ENCODE assay signal across 11 cellular contexts in genomic region chr10:95837368-95837776, GRCh38.
A peak's percentile ranks its signal among the peaks of the same experiment; 100 is the strongest.
DNase-seq lines count a peak whose midpoint lies in the region; ATAC-seq and TF ChIP-seq lines count a peak whose summit lies in the region.
"Had no signal": no experiment of that assay in that cellular context is flagged by ENCODE, and none has a peak within 500 bp of the region (broad histone marks: within the 10 kb centered on the region; RNA-seq: fewer than 3 reads in every experiment).

No MANE protein-coding gene starts in this region.

- 79% methylated on average over 1 of the region's 1 CpG for WGBS in esophagus muscularis mucosa
- WGBS in transverse colon (ENCODE audit: low coverage in 1 of 2), 2 donors = 65% methylated on average over 1 of the region's 1 CpG; no CpG with 5 or more reads in 1 of the 2 donors

- H3K4me1 Mint-ChIP-seq in T-helper 1 cell treated with Interleukin-12 subunit alpha and Interleukin-12 subunit beta and Interleukin-4 antibody, amounts not matched to agents 30 μg/mL and 1 μg/mL, for 36 hours (ENCODE audit: low read depth) = peaks cover 63% of the 10 kb centered on the region

- intact Hi-C loops in esophagus muscularis mucosa (cut with DNase I) = no loop called here
- intact Hi-C loops in transverse colon (cut with DNase I; ENCODE audit: low total_unique reads) = no loop called here

- DNase-seq in T-helper 1 cell (no peak), esophagus muscularis mucosa (ENCODE audit: extremely low spot score) (no peak), transverse colon (no peak), SKM-1 (lab: John Stamatoyannopoulos, UW; ENCODE audit: unreplicated experiment) (no peak)
- DNase-seq: HFFc6 had no signal

- no peaks in the 10 kb centered on the region for H3K27me3 Mint-ChIP-seq in T-helper 1 cell treated with Interleukin-12 subunit alpha and Interleukin-12 subunit beta and Interleukin-4 antibody, amounts not matched to agents 30 μg/mL and 1 μg/mL, for 36 hours (ENCODE audit: low read depth)

- H3K27ac ChIP-seq in esophagus muscularis mucosa (replicated peaks in 1 of 4) (peak overlapping the region; percentile 57 to 66 (median 59)), transverse colon (peak overlapping the region; percentile 32 to 62 (median 44))
- H3K27ac ChIP-seq: 22Rv1 had no signal

- H3K27ac Mint-ChIP-seq in T-helper 1 cell treated with Interleukin-12 subunit alpha and Interleukin-12 subunit beta and Interleukin-4 antibody, amounts not matched to agents 30 μg/mL and 1 μg/mL, for 36 hours = peak overlapping the region; percentile 81
- H3K27ac Mint-ChIP-seq: HFFc6 had no signal

- H3K4me1 ChIP-seq in esophagus muscularis mucosa = peaks cover 15 to 54% (median 51%) of the 10 kb centered on the region in 4 donors
- H3K4me1 ChIP-seq in transverse colon = peaks cover 3 to 54% (median 16%) of the 10 kb centered on the region in 4 donors

- no peaks in the 10 kb centered on the region for H3K9me3 ChIP-seq in esophagus muscularis mucosa
- no peaks in the 10 kb centered on the region for H3K9me3 ChIP-seq in transverse colon

- no peaks in the 10 kb centered on the region for H3K9me3 Mint-ChIP-seq in T-helper 1 cell treated with Interleukin-12 subunit alpha and Interleukin-12 subunit beta and Interleukin-4 antibody, amounts not matched to agents 30 μg/mL and 1 μg/mL, for 36 hours
- H3K9me3 Mint-ChIP-seq: HFFc6 had no signal

- TF ChIP-seq EP300 in esophagus muscularis mucosa (IDR thresholded peaks at IDR 0.05) (no peak), transverse colon (IDR thresholded peaks at IDR 0.05; ENCODE audit: low read depth) (no peak)

- no peak overlapping the region for H3K4me3 ChIP-seq in esophagus muscularis mucosa
- no peak overlapping the region for H3K4me3 ChIP-seq in transverse colon

- in situ Hi-C loops in transverse colon (cut with MboI; ENCODE audit: low pct_ligation_motif_present in 1 of 4, low pct_unique_long_range_greater_than_20kb in 1 of 4, low sequenced_read_pairs in 3 of 4) = loop anchor here in 2 of 4 donors (10.0 to 25.0 kb wide), 3 partner anchors 143 to 450 kb away; partner anchors contain the start of gene TCTN3 (in 1 of the 2)

- peak overlapping the region; percentile 27 for H3K4me3 Mint-ChIP-seq in T-helper 1 cell treated with Interleukin-12 subunit alpha and Interleukin-12 subunit beta and Interleukin-4 antibody, amounts not matched to agents 30 μg/mL and 1 μg/mL, for 36 hours
- H3K4me3 Mint-ChIP-seq: HFFc6 had no signal

- H3K27me3 ChIP-seq in esophagus muscularis mucosa = no peaks in the 10 kb centered on the region
- no peaks in the 10 kb centered on the region for H3K27me3 ChIP-seq in transverse colon

- H3K36me3 ChIP-seq in esophagus muscularis mucosa (no peaks in the 10 kb centered on the region), transverse colon (no peaks in the 10 kb centered on the region)

- TF ChIP-seq CTCF in esophagus muscularis mucosa (IDR thresholded peaks at IDR 0.05) (no peak), transverse colon (IDR thresholded peaks at IDR 0.05) (no peak)

- H3K36me3 Mint-ChIP-seq in T-helper 1 cell treated with Interleukin-12 subunit alpha and Interleukin-12 subunit beta and Interleukin-4 antibody, amounts not matched to agents 30 μg/mL and 1 μg/mL, for 36 hours (ENCODE audit: low read depth) = peaks cover 19% of the 10 kb centered on the region

- no peak for TF ChIP-seq POLR2A in esophagus muscularis mucosa (IDR thresholded peaks at IDR 0.05; ENCODE audit: low read depth)
- no peak for TF ChIP-seq POLR2A in transverse colon (IDR thresholded peaks at IDR 0.05)

- ATAC-seq in HG03139 (IDR thresholded peaks at IDR 0.05; ENCODE audit: unreplicated experiment) (peak; percentile 13), GM21825 (IDR thresholded peaks at IDR 0.05; ENCODE audit: unreplicated experiment) (no peak), HG03196 (IDR thresholded peaks at IDR 0.05; ENCODE audit: unreplicated experiment) (no peak)
- ATAC-seq: activated CD4-positive, CD25-positive, alpha-beta regulatory T cell treated with anti-CD3 and anti-CD28 coated beads, Interleukin-2, amount 50 U/mL, for 24 hours had no signal
